1 cellular context compared by ENCODE assay signal in genomic region chr1:26500488-26501175, GRCh38.
TF ChIP-seq lines count a peak whose summit lies in the region.

No MANE protein-coding gene starts in this region.

TF ChIP-seq in HepG2, 621 proteins besides CTCF, POLR2A, EP300 and RAD21 (continues in another document):
- TF ChIP-seq, protein P1, sequence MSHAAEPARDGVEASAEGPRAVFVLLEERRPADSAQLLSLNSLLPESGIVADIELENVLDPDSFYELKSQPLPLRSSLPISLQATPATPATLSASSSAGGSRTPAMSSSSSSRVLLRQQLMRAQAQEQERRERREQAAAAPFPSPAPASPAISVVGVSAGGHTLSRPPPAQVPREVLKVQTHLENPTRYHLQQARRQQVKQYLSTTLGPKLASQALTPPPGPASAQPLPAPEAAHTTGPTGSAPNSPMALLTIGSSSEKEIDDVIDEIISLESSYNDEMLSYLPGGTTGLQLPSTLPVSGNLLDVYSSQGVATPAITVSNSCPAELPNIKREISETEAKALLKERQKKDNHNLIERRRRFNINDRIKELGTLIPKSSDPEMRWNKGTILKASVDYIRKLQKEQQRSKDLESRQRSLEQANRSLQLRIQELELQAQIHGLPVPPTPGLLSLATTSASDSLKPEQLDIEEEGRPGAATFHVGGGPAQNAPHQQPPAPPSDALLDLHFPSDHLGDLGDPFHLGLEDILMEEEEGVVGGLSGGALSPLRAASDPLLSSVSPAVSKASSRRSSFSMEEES (CRISPR knock-in tag; IDR thresholded peaks at IDR 0.05) = peak; percentile 87
- peak; percentile 12 for TF ChIP-seq SKI (IDR thresholded peaks at IDR 0.05; ENCODE audit: partially characterized antibody)
- TF ChIP-seq RARA (CRISPR knock-in tag; IDR thresholded peaks at IDR 0.05) = no peak
- no peak for TF ChIP-seq KLF13 (CRISPR knock-in tag; IDR thresholded peaks at IDR 0.05)
- TF ChIP-seq ZNF512 (CRISPR knock-in tag; IDR thresholded peaks at IDR 0.05) = no peak
- no peak for TF ChIP-seq CREB1 (IDR thresholded peaks at IDR 0.05)
- no peak; the same call in 1 of the 2 replicates for TF ChIP-seq CREB1 (CRISPR knock-in tag; IDR thresholded peaks at IDR 0.05)
- no peak for TF ChIP-seq ZNF256 (CRISPR knock-in tag; conservative IDR thresholded peaks at IDR 0.05)
- TF ChIP-seq BRD4 (CRISPR knock-in tag; IDR thresholded peaks at IDR 0.05) = no peak
- TF ChIP-seq TFDP1 (CRISPR knock-in tag; IDR thresholded peaks at IDR 0.05; ENCODE audit: borderline replicate concordance) = peak; percentile 83; the same call in 1 of the 2 replicates
- TF ChIP-seq, protein P2, sequence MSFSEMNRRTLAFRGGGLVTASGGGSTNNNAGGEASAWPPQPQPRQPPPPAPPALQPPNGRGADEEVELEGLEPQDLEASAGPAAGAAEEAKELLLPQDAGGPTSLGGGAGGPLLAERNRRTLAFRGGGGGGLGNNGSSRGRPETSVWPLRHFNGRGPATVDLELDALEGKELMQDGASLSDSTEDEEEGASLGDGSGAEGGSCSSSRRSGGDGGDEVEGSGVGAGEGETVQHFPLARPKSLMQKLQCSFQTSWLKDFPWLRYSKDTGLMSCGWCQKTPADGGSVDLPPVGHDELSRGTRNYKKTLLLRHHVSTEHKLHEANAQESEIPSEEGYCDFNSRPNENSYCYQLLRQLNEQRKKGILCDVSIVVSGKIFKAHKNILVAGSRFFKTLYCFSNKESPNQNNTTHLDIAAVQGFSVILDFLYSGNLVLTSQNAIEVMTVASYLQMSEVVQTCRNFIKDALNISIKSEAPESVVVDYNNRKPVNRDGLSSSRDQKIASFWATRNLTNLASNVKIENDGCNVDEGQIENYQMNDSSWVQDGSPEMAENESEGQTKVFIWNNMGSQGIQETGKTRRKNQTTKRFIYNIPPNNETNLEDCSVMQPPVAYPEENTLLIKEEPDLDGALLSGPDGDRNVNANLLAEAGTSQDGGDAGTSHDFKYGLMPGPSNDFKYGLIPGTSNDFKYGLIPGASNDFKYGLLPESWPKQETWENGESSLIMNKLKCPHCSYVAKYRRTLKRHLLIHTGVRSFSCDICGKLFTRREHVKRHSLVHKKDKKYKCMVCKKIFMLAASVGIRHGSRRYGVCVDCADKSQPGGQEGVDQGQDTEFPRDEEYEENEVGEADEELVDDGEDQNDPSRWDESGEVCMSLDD (CRISPR knock-in tag; IDR thresholded peaks at IDR 0.05; ENCODE audit: borderline replicate concordance) = no peak
- TF ChIP-seq ZNF891 (CRISPR knock-in tag; IDR thresholded peaks at IDR 0.05) = peak; percentile 95
- TF ChIP-seq YEATS2 (CRISPR knock-in tag; IDR thresholded peaks at IDR 0.05; ENCODE audit: borderline replicate concordance) = no peak
- TF ChIP-seq FOXJ3 (CRISPR knock-in tag; IDR thresholded peaks at IDR 0.05; ENCODE audit: borderline replicate concordance) = no peak
- TF ChIP-seq HOXA7 (CRISPR knock-in tag; IDR thresholded peaks at IDR 0.05) = no peak
- no peak for TF ChIP-seq U2AF2 (IDR thresholded peaks at IDR 0.05; ENCODE audit: low read depth, low read length)
- TF ChIP-seq, protein P3, sequence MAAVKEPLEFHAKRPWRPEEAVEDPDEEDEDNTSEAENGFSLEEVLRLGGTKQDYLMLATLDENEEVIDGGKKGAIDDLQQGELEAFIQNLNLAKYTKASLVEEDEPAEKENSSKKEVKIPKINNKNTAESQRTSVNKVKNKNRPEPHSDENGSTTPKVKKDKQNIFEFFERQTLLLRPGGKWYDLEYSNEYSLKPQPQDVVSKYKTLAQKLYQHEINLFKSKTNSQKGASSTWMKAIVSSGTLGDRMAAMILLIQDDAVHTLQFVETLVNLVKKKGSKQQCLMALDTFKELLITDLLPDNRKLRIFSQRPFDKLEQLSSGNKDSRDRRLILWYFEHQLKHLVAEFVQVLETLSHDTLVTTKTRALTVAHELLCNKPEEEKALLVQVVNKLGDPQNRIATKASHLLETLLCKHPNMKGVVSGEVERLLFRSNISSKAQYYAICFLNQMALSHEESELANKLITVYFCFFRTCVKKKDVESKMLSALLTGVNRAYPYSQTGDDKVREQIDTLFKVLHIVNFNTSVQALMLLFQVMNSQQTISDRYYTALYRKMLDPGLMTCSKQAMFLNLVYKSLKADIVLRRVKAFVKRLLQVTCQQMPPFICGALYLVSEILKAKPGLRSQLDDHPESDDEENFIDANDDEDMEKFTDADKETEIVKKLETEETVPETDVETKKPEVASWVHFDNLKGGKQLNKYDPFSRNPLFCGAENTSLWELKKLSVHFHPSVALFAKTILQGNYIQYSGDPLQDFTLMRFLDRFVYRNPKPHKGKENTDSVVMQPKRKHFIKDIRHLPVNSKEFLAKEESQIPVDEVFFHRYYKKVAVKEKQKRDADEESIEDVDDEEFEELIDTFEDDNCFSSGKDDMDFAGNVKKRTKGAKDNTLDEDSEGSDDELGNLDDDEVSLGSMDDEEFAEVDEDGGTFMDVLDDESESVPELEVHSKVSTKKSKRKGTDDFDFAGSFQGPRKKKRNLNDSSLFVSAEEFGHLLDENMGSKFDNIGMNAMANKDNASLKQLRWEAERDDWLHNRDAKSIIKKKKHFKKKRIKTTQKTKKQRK (IDR thresholded peaks at IDR 0.05; ENCODE audit: low read length) = no peak
- peak; percentile 92 for TF ChIP-seq BHLHE40 (IDR thresholded peaks at IDR 0.05; ENCODE audit: low read length)
- TF ChIP-seq SMARCE1 (IDR thresholded peaks at IDR 0.05; ENCODE audit: borderline replicate concordance) = no peak
- TF ChIP-seq FOXA1 (IDR thresholded peaks at IDR 0.05) = no peak
- TF ChIP-seq FOXA1 (CRISPR knock-in tag; IDR thresholded peaks at IDR 0.05) = no peak
- no peak; the same call in 1 of the 2 replicates for TF ChIP-seq ZBTB33 (CRISPR knock-in tag; IDR thresholded peaks at IDR 0.05)
- TF ChIP-seq ZNF619 (CRISPR knock-in tag; IDR thresholded peaks at IDR 0.05) = no peak
- TF ChIP-seq ZSCAN20 (CRISPR knock-in tag; IDR thresholded peaks at IDR 0.05; ENCODE audit: borderline replicate concordance) = no peak
- no peak for TF ChIP-seq NCOA2 (CRISPR knock-in tag; IDR thresholded peaks at IDR 0.05)
- no peak for TF ChIP-seq ATF1 (CRISPR knock-in tag; IDR thresholded peaks at IDR 0.05)
- TF ChIP-seq ASH2L (IDR thresholded peaks at IDR 0.05; ENCODE audit: insufficient read length, low read depth, low read length) = peak; percentile 69
- TF ChIP-seq GABPA (IDR thresholded peaks at IDR 0.05; ENCODE audit: low read depth, low read length) = peak; percentile 41; the same call in 1 of the 2 replicates
- TF ChIP-seq GABPA (CRISPR knock-in tag; IDR thresholded peaks at IDR 0.05; ENCODE audit: low read depth) = no peak
- no peak for TF ChIP-seq RORA (CRISPR knock-in tag; IDR thresholded peaks at IDR 0.05)
- peak; percentile 78 for TF ChIP-seq LBX2 (CRISPR knock-in tag; IDR thresholded peaks at IDR 0.05; ENCODE audit: borderline replicate concordance)
- TF ChIP-seq ZNF180 (CRISPR knock-in tag; IDR thresholded peaks at IDR 0.05; ENCODE audit: borderline replicate concordance, low read depth) = no peak
- TF ChIP-seq, protein P4, sequence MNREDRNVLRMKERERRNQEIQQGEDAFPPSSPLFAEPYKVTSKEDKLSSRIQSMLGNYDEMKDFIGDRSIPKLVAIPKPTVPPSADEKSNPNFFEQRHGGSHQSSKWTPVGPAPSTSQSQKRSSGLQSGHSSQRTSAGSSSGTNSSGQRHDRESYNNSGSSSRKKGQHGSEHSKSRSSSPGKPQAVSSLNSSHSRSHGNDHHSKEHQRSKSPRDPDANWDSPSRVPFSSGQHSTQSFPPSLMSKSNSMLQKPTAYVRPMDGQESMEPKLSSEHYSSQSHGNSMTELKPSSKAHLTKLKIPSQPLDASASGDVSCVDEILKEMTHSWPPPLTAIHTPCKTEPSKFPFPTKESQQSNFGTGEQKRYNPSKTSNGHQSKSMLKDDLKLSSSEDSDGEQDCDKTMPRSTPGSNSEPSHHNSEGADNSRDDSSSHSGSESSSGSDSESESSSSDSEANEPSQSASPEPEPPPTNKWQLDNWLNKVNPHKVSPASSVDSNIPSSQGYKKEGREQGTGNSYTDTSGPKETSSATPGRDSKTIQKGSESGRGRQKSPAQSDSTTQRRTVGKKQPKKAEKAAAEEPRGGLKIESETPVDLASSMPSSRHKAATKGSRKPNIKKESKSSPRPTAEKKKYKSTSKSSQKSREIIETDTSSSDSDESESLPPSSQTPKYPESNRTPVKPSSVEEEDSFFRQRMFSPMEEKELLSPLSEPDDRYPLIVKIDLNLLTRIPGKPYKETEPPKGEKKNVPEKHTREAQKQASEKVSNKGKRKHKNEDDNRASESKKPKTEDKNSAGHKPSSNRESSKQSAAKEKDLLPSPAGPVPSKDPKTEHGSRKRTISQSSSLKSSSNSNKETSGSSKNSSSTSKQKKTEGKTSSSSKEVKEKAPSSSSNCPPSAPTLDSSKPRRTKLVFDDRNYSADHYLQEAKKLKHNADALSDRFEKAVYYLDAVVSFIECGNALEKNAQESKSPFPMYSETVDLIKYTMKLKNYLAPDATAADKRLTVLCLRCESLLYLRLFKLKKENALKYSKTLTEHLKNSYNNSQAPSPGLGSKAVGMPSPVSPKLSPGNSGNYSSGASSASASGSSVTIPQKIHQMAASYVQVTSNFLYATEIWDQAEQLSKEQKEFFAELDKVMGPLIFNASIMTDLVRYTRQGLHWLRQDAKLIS (CRISPR knock-in tag; IDR thresholded peaks at IDR 0.05) = no peak
- no peak for TF ChIP-seq NR2F2 (IDR thresholded peaks at IDR 0.05; ENCODE audit: borderline replicate concordance, low read depth)
- TF ChIP-seq PCBP1 (IDR thresholded peaks at IDR 0.05; ENCODE audit: borderline replicate concordance, low read depth, low read length) = no peak
- TF ChIP-seq FOXO4 (CRISPR knock-in tag; conservative IDR thresholded peaks at IDR 0.05) = no peak
- TF ChIP-seq ZNF605 (CRISPR knock-in tag; IDR thresholded peaks at IDR 0.05) = peak; percentile 19; the same call in 1 of the 2 replicates
- no peak for TF ChIP-seq CHCHD3 (CRISPR knock-in tag; IDR thresholded peaks at IDR 0.05)
- TF ChIP-seq ONECUT2 (CRISPR knock-in tag; IDR thresholded peaks at IDR 0.05) = no peak
- TF ChIP-seq ZNF577 (CRISPR knock-in tag; IDR thresholded peaks at IDR 0.05; ENCODE audit: borderline replicate concordance, low read depth) = no peak
- TF ChIP-seq RFXAP (CRISPR knock-in tag; IDR thresholded peaks at IDR 0.05; ENCODE audit: borderline replicate concordance) = no peak
- TF ChIP-seq, protein P5, sequence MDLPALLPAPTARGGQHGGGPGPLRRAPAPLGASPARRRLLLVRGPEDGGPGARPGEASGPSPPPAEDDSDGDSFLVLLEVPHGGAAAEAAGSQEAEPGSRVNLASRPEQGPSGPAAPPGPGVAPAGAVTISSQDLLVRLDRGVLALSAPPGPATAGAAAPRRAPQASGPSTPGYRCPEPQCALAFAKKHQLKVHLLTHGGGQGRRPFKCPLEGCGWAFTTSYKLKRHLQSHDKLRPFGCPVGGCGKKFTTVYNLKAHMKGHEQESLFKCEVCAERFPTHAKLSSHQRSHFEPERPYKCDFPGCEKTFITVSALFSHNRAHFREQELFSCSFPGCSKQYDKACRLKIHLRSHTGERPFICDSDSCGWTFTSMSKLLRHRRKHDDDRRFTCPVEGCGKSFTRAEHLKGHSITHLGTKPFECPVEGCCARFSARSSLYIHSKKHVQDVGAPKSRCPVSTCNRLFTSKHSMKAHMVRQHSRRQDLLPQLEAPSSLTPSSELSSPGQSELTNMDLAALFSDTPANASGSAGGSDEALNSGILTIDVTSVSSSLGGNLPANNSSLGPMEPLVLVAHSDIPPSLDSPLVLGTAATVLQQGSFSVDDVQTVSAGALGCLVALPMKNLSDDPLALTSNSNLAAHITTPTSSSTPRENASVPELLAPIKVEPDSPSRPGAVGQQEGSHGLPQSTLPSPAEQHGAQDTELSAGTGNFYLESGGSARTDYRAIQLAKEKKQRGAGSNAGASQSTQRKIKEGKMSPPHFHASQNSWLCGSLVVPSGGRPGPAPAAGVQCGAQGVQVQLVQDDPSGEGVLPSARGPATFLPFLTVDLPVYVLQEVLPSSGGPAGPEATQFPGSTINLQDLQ (CRISPR knock-in tag; IDR thresholded peaks at IDR 0.05) = peak; percentile 82
